ENCODE assay signal across 7 cellular contexts in genomic region chr2:61721382-61721781, GRCh38.
"Had no signal": no experiment of that assay in that cellular context is flagged by ENCODE, and none has a peak within 500 bp of the region (broad histone marks: within the 10 kb centered on the region; RNA-seq: fewer than 3 reads in every experiment).

No MANE protein-coding gene starts in this region.

- H3K4me2 ChIP-seq: GM23338 had no signal

- FAIRE-seq: H1, H54, HepG2 had no signal

- ATAC-seq: GM23338, HepG2 had no signal

- H3K4me3 ChIP-seq: GM23338 had no signal

- DNase-seq: H9, HCEC 1CT, KBM-7 had no signal

- H2AFZ ChIP-seq: GM23338 had no signal
